ENCODE assay signal across 1 cellular context in genomic region chr15:77541421-77542181, GRCh38.
TF ChIP-seq lines count a peak whose summit lies in the region.

No MANE protein-coding gene starts in this region.

TF ChIP-seq in IMR-90, 13 proteins besides CTCF, POLR2A, EP300 and RAD21 (continued from another document):
- TF ChIP-seq ELK1 (IDR thresholded peaks at IDR 0.05; ENCODE audit: borderline replicate concordance, low read depth, low read length) (no peak), FOS (IDR thresholded peaks at IDR 0.05; ENCODE audit: low read depth, low read length) (no peak), RFX5 (IDR thresholded peaks at IDR 0.05; ENCODE audit: low read depth, low read length) (no peak), MAZ (IDR thresholded peaks at IDR 0.05; ENCODE audit: borderline replicate concordance, low read depth, low read length) (no peak), NFE2L2 (IDR thresholded peaks at IDR 0.05; ENCODE audit: low read depth, low read length) (no peak)
